In genomic region chr3:29338981-29339833, GRCh38 we compare ENCODE assay signal across 2 cellular contexts.
TF ChIP-seq lines count a peak whose summit lies in the region.

No MANE protein-coding gene starts in this region.

TF ChIP-seq in SK-N-SH, 30 proteins besides CTCF, POLR2A, EP300 and RAD21 (continued from another document):
- TF ChIP-seq PBX3 (IDR thresholded peaks at IDR 0.05) (peak; percentile 63; the same call in 1 of the 2 replicates), REST (IDR thresholded peaks at IDR 0.05; ENCODE audit: low read depth, low read length) (no peak), SMC3 (IDR thresholded peaks at IDR 0.05; ENCODE audit: low read depth, low read length) (no peak), JUND (IDR thresholded peaks at IDR 0.05) (no peak), POLR2AphosphoS5 (IDR thresholded peaks at IDR 0.05; ENCODE audit: low read depth, low read length) (no peak; the same call in 1 of the 2 replicates), IRF3 (IDR thresholded peaks at IDR 0.05; ENCODE audit: low read depth, low read length) (no peak), FOSL2 (IDR thresholded peaks at IDR 0.05; ENCODE audit: borderline replicate concordance, low read depth) (no peak), TEAD4 (IDR thresholded peaks at IDR 0.05; ENCODE audit: borderline replicate concordance, insufficient read depth) (0 out of 2 replicates have a peak, but pooled peaks have one; percentile 18), TAF1 (IDR thresholded peaks at IDR 0.05; ENCODE audit: borderline replicate concordance, low read depth, low read length) (no peak), MEF2A (IDR thresholded peaks at IDR 0.05; ENCODE audit: borderline replicate concordance, low read depth) (peak; percentile 34; the same call in 1 of the 2 replicates), ELF1 (IDR thresholded peaks at IDR 0.05) (peak; percentile 34; the same call in 1 of the 2 replicates), GABPA (IDR thresholded peaks at IDR 0.05; ENCODE audit: low read depth) (no peak), RCOR1 (IDR thresholded peaks at IDR 0.05; ENCODE audit: low read length) (no peak), RXRA (IDR thresholded peaks at IDR 0.05; ENCODE audit: borderline replicate concordance, low read depth) (no peak), CHD2 (IDR thresholded peaks at IDR 0.05; ENCODE audit: low read length, partially characterized antibody) (no peak)

TF ChIP-seq in SK-N-SH treated with all-trans-retinoic acid at 6 μM for 48 hours, 23 proteins besides CTCF, POLR2A, EP300 and RAD21 (continued from another document):
- TF ChIP-seq ZFP3 (CRISPR knock-in tag; IDR thresholded peaks at IDR 0.05) = no peak
- TF ChIP-seq PPARA (CRISPR knock-in tag; IDR thresholded peaks at IDR 0.05; ENCODE audit: borderline replicate concordance) = no peak
- TF ChIP-seq BACH2 (CRISPR knock-in tag; IDR thresholded peaks at IDR 0.05; ENCODE audit: borderline replicate concordance) = no peak
- TF ChIP-seq GLIS3 (CRISPR knock-in tag; IDR thresholded peaks at IDR 0.05) = no peak
- TF ChIP-seq SNAI2 (CRISPR knock-in tag; IDR thresholded peaks at IDR 0.05) = no peak
- no peak for TF ChIP-seq ISL1 (CRISPR knock-in tag; IDR thresholded peaks at IDR 0.05)
- TF ChIP-seq ZFP30 (CRISPR knock-in tag; IDR thresholded peaks at IDR 0.05) = no peak
- no peak for TF ChIP-seq ZNF8 (CRISPR knock-in tag; IDR thresholded peaks at IDR 0.05)
- no peak for TF ChIP-seq ARNTL (CRISPR knock-in tag; IDR thresholded peaks at IDR 0.05; ENCODE audit: borderline replicate concordance, low read depth)
- TF ChIP-seq ZNF70 (CRISPR knock-in tag; IDR thresholded peaks at IDR 0.05) = no peak
TF ChIP-seq in SK-N-SH treated with all-trans-retinoic acid at 6 μM for 48 hours: peak in this region for 0.
